ENCODE assay signal across 19 cellular contexts in the genomic region with DNA sequence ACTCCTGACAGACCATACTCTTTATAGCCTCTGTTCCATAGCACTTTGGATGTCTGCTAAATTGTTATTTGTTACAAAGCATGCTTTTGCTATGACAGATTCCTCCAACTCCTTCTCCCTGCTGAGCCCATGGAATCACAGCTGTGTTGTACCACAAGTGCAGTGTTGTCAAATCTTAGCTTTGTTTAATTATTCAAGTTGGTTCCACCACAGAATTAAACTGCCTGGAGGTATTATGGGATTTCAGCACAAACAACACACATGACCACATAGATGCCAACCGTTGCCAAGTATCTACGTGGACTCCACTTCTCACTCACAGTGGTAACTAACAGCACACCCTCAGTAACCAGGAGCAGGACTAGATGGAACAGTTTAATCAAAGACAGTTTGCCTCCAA. TPM values are rescaled to one million over a fixed set of nuclear protein-coding genes. Genes with fewer than 3 reads are reported as not detected.
DNase-seq lines count a peak whose midpoint lies in the region; ATAC-seq, FAIRE-seq and TF ChIP-seq lines count a peak whose summit lies in the region.
"Had no signal": no experiment of that assay in that cellular context is flagged by ENCODE, and none has a peak within 500 bp of the region (broad histone marks: within the 10 kb centered on the region; RNA-seq: fewer than 3 reads in every experiment).

No MANE protein-coding gene starts in this region.

- H3K36me3 Mint-ChIP-seq in nephron progenitor cell (ENCODE audit: low read depth): no peaks in the 10 kb centered on the region

- whole genome bisulfite sequencing in heart left ventricle, 4 donors: 67 to 94% (median 89%) methylated on average over 2 of the region's 2 CpGs

- TF ChIP-seq POLR2A in heart left ventricle (IDR thresholded peaks at IDR 0.05) (no peak), H54 (IDR thresholded peaks at IDR 0.05; ENCODE audit: low read depth, low read length) (no peak)

- H3K27me3 Mint-ChIP-seq in nephron progenitor cell (ENCODE audit: low read depth, poor library complexity): peaks cover under 1% of the 10 kb centered on the region

- FAIRE-seq in H54 (lab: Jason Lieb, UNC): no peak
- FAIRE-seq: A204.1, small intestine had no signal

- intact Hi-C loops in left ventricle myocardium inferior (cut with micrococcal nuclease) (no loop called here), heart left ventricle (cut with DNase I) (no loop called here)

- no peaks in the 10 kb centered on the region for H3K9me3 ChIP-seq in left ventricle myocardium inferior (replicated peaks)
- H3K9me3 ChIP-seq in heart left ventricle: no peaks in the 10 kb centered on the region
- H3K9me3 ChIP-seq: ovary had no signal

- H3K27ac ChIP-seq in left ventricle myocardium inferior (replicated peaks) (peak overlapping the region; percentile 68), heart left ventricle (peak overlapping the region in 2 of 12 donors; percentile 42 to 69)
- H3K27ac ChIP-seq: coronary artery had no signal

- H3K9me3 Mint-ChIP-seq in nephron progenitor cell: peaks cover 4% of the 10 kb centered on the region

- H3K4me1 ChIP-seq in left ventricle myocardium inferior: peaks cover 24% of the 10 kb centered on the region
- peaks cover 0 to 21% (median 11%) of the 10 kb centered on the region in 12 donors for H3K4me1 ChIP-seq in heart left ventricle

- H3K4me3 ChIP-seq in left ventricle myocardium inferior: no peak overlapping the region
- H3K4me3 ChIP-seq in heart left ventricle: no peak overlapping the region
- H3K4me3 ChIP-seq: coronary artery, ovary had no signal

- no peaks in the 10 kb centered on the region for H3K27me3 ChIP-seq in left ventricle myocardium inferior (ENCODE audit: low read depth)
- H3K27me3 ChIP-seq in heart left ventricle: no peaks in the 10 kb centered on the region
- H3K27me3 ChIP-seq: ovary had no signal

- no peak for DNase-seq in left ventricle myocardium inferior
- no peak for DNase-seq in heart left ventricle
- peak; percentile 26 for DNase-seq in fibroblast of gingiva (ENCODE audit: low read depth)
- DNase-seq in nephron progenitor cell: no peak
- DNase-seq in amniotic stem cell (lab: John Stamatoyannopoulos, UW): no peak
- no peak for DNase-seq in H54 (ENCODE audit: insufficient read length, low spot score)
- DNase-seq in NCI-H1048 (lab: John Stamatoyannopoulos, UW): no peak
- no peak for DNase-seq in NCI-H1105 (lab: John Stamatoyannopoulos, UW)
- DNase-seq: anterior cingulate cortex; left ventricle myocardium superior; NCI-H2081; NCI-H524; ovary; Right ventricle myocardium superior; small intestine; stimulated activated CD4-positive, alpha-beta T cell treated with anti-CD3 and anti-CD28 coated beads, Interleukin-4, amount 100 ng/mL, for 24 hours; T-helper 1 cell had no signal

- no peaks in the 10 kb centered on the region for H3K36me3 ChIP-seq in left ventricle myocardium inferior
- H3K36me3 ChIP-seq in heart left ventricle: no peaks in the 10 kb centered on the region
- H3K36me3 ChIP-seq: ovary had no signal

- H3K4me1 Mint-ChIP-seq in nephron progenitor cell: peaks cover 9% of the 10 kb centered on the region

- H3K27ac Mint-ChIP-seq in nephron progenitor cell: peak overlapping the region; percentile 57

- H3K4me3 Mint-ChIP-seq in nephron progenitor cell: no peak overlapping the region

- ATAC-seq in heart left ventricle: no peak
- ATAC-seq: left ventricle myocardium superior had no signal

- no peak for TF ChIP-seq CTCF in left ventricle myocardium inferior (IDR thresholded peaks at IDR 0.05; ENCODE audit: borderline replicate concordance)
- TF ChIP-seq CTCF in heart left ventricle (IDR thresholded peaks at IDR 0.05): no peak
- TF ChIP-seq CTCF in nephron progenitor cell (IDR thresholded peaks at IDR 0.05): no peak

RNA-seq across cellular contexts. Expression of a gene that starts 32.7 kb away (rescaled TPM):
- 21.0 TPM for total RNA-seq in left ventricle myocardium inferior
- total RNA-seq in heart left ventricle: 10 to 100 TPM; 11.0 to 93.3 (median 20.0) TPM
- polyA plus RNA-seq in heart left ventricle: 10 to 100 TPM in 1 of 2 donors, 1 to 10 TPM in 1; 5.1 to 10.4 TPM
